ENCODE assay signal across 19 cellular contexts in the genomic region with DNA sequence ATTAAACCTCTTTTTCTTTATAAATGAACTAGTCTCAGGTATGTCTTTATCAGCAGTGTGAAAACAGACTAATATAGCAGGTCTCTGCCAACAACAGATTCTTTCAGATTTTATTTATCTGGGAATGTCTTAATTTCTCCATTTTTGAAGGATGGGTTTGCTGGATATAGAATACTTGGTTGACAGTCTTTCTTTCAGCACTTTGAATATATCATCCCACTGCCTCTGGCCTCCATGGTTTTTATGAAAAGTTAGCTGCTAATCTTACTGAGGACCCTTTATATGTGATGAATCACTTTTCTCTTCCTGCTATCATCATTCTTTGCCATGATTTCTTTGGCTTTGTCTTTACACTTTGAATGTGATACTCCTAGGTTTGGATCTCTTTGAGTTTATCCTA.
DNase-seq lines count a peak whose midpoint lies in the region; ATAC-seq, FAIRE-seq and TF ChIP-seq lines count a peak whose summit lies in the region.
"Had no signal": no experiment of that assay in that cellular context is flagged by ENCODE, and none has a peak within 500 bp of the region (broad histone marks: within the 10 kb centered on the region; RNA-seq: fewer than 3 reads in every experiment).

No MANE protein-coding gene starts in this region.

- H3K4me1 ChIP-seq in K562 (replicated peaks in 1 of 2; ENCODE audit: control insufficient read depth in 2 of 2, insufficient read depth in 2 of 2, low read length in 2 of 2) = no peaks in the 10 kb centered on the region
- H3K4me1 ChIP-seq in small intestine (ENCODE audit: control insufficient read depth in 2 of 2, insufficient read depth in 1 of 2, low read depth in 1 of 2, low read length in 1 of 2) = peaks cover 0 to 2% of the 10 kb centered on the region in 2 donors
- H3K4me1 ChIP-seq: BLaER1 treated with 17β-estradiol and CSF1 and Interleukin-3, amounts not matched to agents 10 nM and 100 nM had no signal

- no peaks in the 10 kb centered on the region for H3K9me1 ChIP-seq in K562 (ENCODE audit: control insufficient read depth, insufficient read depth, low read length)

- no peak overlapping the region for H2AFZ ChIP-seq in K562 (ENCODE audit: low read depth, low read length)
- H2AFZ ChIP-seq: GM23248 had no signal

- intact Hi-C loops in K562 (cut with micrococcal nuclease) = no loop called here

- no peak overlapping the region for H3K4me2 ChIP-seq in K562 (ENCODE audit: insufficient read depth, low read length)
- H3K4me2 ChIP-seq: BLaER1 treated with 17β-estradiol and CSF1 and Interleukin-3, amounts not matched to agents 10 nM and 100 nM had no signal

- no TSS peak for BruUV-seq in K562 (replicated peaks; lab: Mats Ljungman, UMichigan)

- H3K9me3 ChIP-seq in K562 (replicated peaks; ENCODE audit: control insufficient read depth, insufficient read depth, low read depth, low read length) = no peaks in the 10 kb centered on the region
- H3K9me3 ChIP-seq in small intestine (ENCODE audit: control insufficient read depth, low read depth) = no peaks in the 10 kb centered on the region

- ATAC-seq in K562 = no peak

- H3K27ac ChIP-seq in K562 (ENCODE audit: extremely low read depth, low read depth, low read length) = no peak overlapping the region
- no peak overlapping the region for H3K27ac ChIP-seq in small intestine (ENCODE audit: low read depth in 1 of 2, low read length in 1 of 2)
- H3K27ac ChIP-seq: BLaER1 treated with 17β-estradiol and CSF1 and Interleukin-3, amounts not matched to agents 10 nM and 100 nM; GM23248; HL-60 had no signal

- DNase-seq in H54 (ENCODE audit: insufficient read length, low spot score) = no peak
- peak; percentile 1 for DNase-seq in OCI-M1 (lab: John Stamatoyannopoulos, UW)
- DNase-seq in K562 (ENCODE audit: extremely low read depth in 1 of 4, low spot score in 3 of 4) = no peak
- DNase-seq in left kidney (ENCODE audit: low read depth, low spot score) = peak; percentile 13
- DNase-seq in GF-D8 (lab: John Stamatoyannopoulos, UW) = no peak
- DNase-seq in small intestine = no peak
- DNase-seq: CD8-positive, alpha-beta memory T cell; COR-L47; DMS 273 treated with DMSO at 0.1 percent for 48 hours; DMS79; GDM1; GM23248; HCEC 1CT; HFFc6; IMR-90; KBM-7 had no signal

- POLR2A ChIA-PET in K562 (lab: Yijun Ruan, JAX) = no interaction called here

- H3K36me3 ChIP-seq in K562 (ENCODE audit: control insufficient read depth, insufficient read depth, low read length) (peaks cover 6% of the 10 kb centered on the region; the same call in 1 of the 3 replicates), small intestine (ENCODE audit: control insufficient read depth in 2 of 2, insufficient read depth in 2 of 2, low read length in 2 of 2) (peaks cover 0 to 3% of the 10 kb centered on the region in 2 donors)

- no peaks in the 10 kb centered on the region for H4K20me1 ChIP-seq in K562 (replicated peaks; ENCODE audit: control insufficient read depth, insufficient read depth, low read length)
- H4K20me1 ChIP-seq: BLaER1 treated with 17β-estradiol and CSF1 and Interleukin-3, amounts not matched to agents 10 nM and 100 nM had no signal

- no peak for TF ChIP-seq CTCF in K562 (IDR thresholded peaks at IDR 0.05 in 2 of 3, conservative IDR thresholded peaks at IDR 0.05 in 1 of 3; ENCODE audit: insufficient read depth in 2 of 3, low read depth in 1 of 3, low read length in 3 of 3)

- H3K4me3 ChIP-seq in K562 (no peak overlapping the region), small intestine (ENCODE audit: low read depth in 1 of 2, low read length in 2 of 2) (no peak overlapping the region)
- H3K4me3 ChIP-seq: BLaER1 treated with 17β-estradiol and CSF1 and Interleukin-3, amounts not matched to agents 10 nM and 100 nM; GM23248 had no signal

- H3K9ac ChIP-seq in K562 (ENCODE audit: insufficient read depth in 1 of 2, low read depth in 2 of 2, low read length in 2 of 2) = no peak overlapping the region
- H3K9ac ChIP-seq: BLaER1 treated with 17β-estradiol and CSF1 and Interleukin-3, amounts not matched to agents 10 nM and 100 nM; GM23248 had no signal

- CTCF ChIA-PET in K562 (lab: Yijun Ruan, JAX; ENCODE audit: low intra/inter-chr PET ratio) = no interaction called here

- no peak for TF ChIP-seq EP300 in K562 (IDR thresholded peaks at IDR 0.05; ENCODE audit: low read length)

- in situ Hi-C loops in K562 (cut with MboI) = no loop called here

- TF ChIP-seq POLR2A in H54 (IDR thresholded peaks at IDR 0.05; ENCODE audit: low read depth, low read length) (no peak), K562 (conservative IDR thresholded peaks at IDR 0.05) (no peak)

- no peaks in the 10 kb centered on the region for H3K27me3 ChIP-seq in K562 (ENCODE audit: control insufficient read depth in 2 of 2, insufficient read depth in 2 of 2, low read length in 2 of 2)
- no peaks in the 10 kb centered on the region for H3K27me3 ChIP-seq in small intestine (ENCODE audit: control insufficient read depth in 2 of 2, insufficient read depth in 2 of 2, low read length in 2 of 2)
- H3K27me3 ChIP-seq: BLaER1 treated with 17β-estradiol and CSF1 and Interleukin-3, amounts not matched to agents 10 nM and 100 nM had no signal

- FAIRE-seq in H54 (lab: Jason Lieb, UNC) (peak; percentile 15), K562 (lab: Jason Lieb, UNC) (no peak), small intestine (lab: Jason Lieb, UNC) (no peak)
- FAIRE-seq: GM19239 had no signal

- TF ChIP-seq RAD21 in K562 (CRISPR knock-in tag; conservative IDR thresholded peaks at IDR 0.05 in 1 of 2, IDR thresholded peaks at IDR 0.05 in 1 of 2) = no peak

- no peaks in the 10 kb centered on the region for H3K79me2 ChIP-seq in K562 (ENCODE audit: control insufficient read depth, insufficient read depth, low read length)

TF ChIP-seq in K562, 482 proteins besides CTCF, POLR2A, EP300 and RAD21:
- peak in 1 of 2 experiments; percentile 70; a peak in 1 of 3 replicates for TF ChIP-seq CBX3 (IDR thresholded peaks at IDR 0.05; ENCODE audit: borderline replicate concordance in 1 of 2, low read length in 2 of 2)
- no peak for TF ChIP-seq IFI16 (CRISPR knock-in tag; IDR thresholded peaks at IDR 0.05)
- TF ChIP-seq, protein P1, sequence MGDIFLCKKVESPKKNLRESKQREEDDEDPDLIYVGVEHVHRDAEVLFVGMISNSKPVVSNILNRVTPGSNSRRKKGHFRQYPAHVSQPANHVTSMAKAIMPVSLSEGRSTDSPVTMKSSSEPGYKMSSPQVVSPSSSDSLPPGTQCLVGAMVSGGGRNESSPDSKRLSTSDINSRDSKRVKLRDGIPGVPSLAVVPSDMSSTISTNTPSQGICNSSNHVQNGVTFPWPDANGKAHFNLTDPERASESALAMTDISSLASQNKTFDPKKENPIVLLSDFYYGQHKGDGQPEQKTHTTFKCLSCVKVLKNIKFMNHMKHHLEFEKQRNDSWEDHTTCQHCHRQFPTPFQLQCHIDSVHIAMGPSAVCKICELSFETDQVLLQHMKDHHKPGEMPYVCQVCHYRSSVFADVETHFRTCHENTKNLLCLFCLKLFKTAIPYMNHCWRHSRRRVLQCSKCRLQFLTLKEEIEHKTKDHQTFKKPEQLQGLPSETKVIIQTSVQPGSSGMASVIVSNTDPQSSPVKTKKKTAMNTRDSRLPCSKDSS (IDR thresholded peaks at IDR 0.05; ENCODE audit: low read depth, partially characterized antibody) = peak; percentile 50

Comparison
In these comparisons a context has a peak if more than half of its experiments do, and no peak if none do; other contexts are left out.
1. DNase-seq: peak in OCI-M1 (single experiment) and left kidney (single experiment); none in H54 (single experiment), K562 (0 of 4), GF-D8 (single experiment) and small intestine (single experiment).